In the genomic region with DNA sequence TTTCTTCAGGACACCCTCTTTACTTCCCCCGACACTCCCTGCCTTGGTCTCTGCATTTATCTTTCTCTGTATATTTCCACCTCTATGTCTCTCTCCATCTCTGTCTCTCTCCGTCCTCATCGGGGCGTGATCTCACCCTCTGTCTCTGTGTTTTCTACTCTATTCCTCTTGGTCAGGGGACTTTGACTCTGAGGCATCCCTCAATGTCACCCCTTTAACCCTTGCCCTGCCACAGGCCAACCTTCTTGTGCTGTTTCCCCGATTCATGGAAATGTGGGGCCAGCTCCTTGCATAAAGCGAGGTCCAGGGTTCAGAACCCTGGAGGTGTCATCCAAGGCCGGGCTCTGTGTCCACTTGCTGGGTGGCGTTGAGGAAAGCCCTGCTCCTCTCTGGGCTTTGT, we compare ENCODE assay signal across 1 cellular context.
TF ChIP-seq lines count a peak whose summit lies in the region.

No MANE protein-coding gene starts in this region.

TF ChIP-seq in H1, 55 proteins besides CTCF, POLR2A, EP300 and RAD21:
- TF ChIP-seq ZNF274 (IDR thresholded peaks at IDR 0.05; ENCODE audit: borderline replicate concordance, extremely low read depth, low read length): no peak
- TF ChIP-seq, protein P1, sequence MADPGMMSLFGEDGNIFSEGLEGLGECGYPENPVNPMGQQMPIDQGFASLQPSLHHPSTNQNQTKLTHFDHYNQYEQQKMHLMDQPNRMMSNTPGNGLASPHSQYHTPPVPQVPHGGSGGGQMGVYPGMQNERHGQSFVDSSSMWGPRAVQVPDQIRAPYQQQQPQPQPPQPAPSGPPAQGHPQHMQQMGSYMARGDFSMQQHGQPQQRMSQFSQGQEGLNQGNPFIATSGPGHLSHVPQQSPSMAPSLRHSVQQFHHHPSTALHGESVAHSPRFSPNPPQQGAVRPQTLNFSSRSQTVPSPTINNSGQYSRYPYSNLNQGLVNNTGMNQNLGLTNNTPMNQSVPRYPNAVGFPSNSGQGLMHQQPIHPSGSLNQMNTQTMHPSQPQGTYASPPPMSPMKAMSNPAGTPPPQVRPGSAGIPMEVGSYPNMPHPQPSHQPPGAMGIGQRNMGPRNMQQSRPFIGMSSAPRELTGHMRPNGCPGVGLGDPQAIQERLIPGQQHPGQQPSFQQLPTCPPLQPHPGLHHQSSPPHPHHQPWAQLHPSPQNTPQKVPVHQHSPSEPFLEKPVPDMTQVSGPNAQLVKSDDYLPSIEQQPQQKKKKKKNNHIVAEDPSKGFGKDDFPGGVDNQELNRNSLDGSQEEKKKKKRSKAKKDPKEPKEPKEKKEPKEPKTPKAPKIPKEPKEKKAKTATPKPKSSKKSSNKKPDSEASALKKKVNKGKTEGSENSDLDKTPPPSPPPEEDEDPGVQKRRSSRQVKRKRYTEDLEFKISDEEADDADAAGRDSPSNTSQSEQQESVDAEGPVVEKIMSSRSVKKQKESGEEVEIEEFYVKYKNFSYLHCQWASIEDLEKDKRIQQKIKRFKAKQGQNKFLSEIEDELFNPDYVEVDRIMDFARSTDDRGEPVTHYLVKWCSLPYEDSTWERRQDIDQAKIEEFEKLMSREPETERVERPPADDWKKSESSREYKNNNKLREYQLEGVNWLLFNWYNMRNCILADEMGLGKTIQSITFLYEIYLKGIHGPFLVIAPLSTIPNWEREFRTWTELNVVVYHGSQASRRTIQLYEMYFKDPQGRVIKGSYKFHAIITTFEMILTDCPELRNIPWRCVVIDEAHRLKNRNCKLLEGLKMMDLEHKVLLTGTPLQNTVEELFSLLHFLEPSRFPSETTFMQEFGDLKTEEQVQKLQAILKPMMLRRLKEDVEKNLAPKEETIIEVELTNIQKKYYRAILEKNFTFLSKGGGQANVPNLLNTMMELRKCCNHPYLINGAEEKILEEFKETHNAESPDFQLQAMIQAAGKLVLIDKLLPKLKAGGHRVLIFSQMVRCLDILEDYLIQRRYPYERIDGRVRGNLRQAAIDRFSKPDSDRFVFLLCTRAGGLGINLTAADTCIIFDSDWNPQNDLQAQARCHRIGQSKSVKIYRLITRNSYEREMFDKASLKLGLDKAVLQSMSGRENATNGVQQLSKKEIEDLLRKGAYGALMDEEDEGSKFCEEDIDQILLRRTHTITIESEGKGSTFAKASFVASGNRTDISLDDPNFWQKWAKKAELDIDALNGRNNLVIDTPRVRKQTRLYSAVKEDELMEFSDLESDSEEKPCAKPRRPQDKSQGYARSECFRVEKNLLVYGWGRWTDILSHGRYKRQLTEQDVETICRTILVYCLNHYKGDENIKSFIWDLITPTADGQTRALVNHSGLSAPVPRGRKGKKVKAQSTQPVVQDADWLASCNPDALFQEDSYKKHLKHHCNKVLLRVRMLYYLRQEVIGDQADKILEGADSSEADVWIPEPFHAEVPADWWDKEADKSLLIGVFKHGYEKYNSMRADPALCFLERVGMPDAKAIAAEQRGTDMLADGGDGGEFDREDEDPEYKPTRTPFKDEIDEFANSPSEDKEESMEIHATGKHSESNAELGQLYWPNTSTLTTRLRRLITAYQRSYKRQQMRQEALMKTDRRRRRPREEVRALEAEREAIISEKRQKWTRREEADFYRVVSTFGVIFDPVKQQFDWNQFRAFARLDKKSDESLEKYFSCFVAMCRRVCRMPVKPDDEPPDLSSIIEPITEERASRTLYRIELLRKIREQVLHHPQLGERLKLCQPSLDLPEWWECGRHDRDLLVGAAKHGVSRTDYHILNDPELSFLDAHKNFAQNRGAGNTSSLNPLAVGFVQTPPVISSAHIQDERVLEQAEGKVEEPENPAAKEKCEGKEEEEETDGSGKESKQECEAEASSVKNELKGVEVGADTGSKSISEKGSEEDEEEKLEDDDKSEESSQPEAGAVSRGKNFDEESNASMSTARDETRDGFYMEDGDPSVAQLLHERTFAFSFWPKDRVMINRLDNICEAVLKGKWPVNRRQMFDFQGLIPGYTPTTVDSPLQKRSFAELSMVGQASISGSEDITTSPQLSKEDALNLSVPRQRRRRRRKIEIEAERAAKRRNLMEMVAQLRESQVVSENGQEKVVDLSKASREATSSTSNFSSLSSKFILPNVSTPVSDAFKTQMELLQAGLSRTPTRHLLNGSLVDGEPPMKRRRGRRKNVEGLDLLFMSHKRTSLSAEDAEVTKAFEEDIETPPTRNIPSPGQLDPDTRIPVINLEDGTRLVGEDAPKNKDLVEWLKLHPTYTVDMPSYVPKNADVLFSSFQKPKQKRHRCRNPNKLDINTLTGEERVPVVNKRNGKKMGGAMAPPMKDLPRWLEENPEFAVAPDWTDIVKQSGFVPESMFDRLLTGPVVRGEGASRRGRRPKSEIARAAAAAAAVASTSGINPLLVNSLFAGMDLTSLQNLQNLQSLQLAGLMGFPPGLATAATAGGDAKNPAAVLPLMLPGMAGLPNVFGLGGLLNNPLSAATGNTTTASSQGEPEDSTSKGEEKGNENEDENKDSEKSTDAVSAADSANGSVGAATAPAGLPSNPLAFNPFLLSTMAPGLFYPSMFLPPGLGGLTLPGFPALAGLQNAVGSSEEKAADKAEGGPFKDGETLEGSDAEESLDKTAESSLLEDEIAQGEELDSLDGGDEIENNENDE (IDR thresholded peaks at IDR 0.05; ENCODE audit: insufficient replicate concordance, low read length): no peak
- no peak for TF ChIP-seq TAF7 (optimal IDR thresholded peaks at IDR 0.05; ENCODE audit: borderline replicate concordance, low read depth, low read length)
- no peak for TF ChIP-seq SRF (IDR thresholded peaks at IDR 0.05; ENCODE audit: low read depth, low read length)
- TF ChIP-seq SP2 (IDR thresholded peaks at IDR 0.05; ENCODE audit: low read length): no peak
- TF ChIP-seq JUND (IDR thresholded peaks at IDR 0.05; ENCODE audit: low read length): no peak
- TF ChIP-seq HDAC6 (IDR thresholded peaks at IDR 0.05; ENCODE audit: low read depth, low read length): no peak
- TF ChIP-seq GTF2F1 (IDR thresholded peaks at IDR 0.05; ENCODE audit: borderline replicate concordance, low read depth, low read length): no peak
- no peak for TF ChIP-seq SIX5 (IDR thresholded peaks at IDR 0.05; ENCODE audit: low read depth, low read length)
- TF ChIP-seq CBX5 (IDR thresholded peaks at IDR 0.05; ENCODE audit: low read depth, low read length): no peak
- TF ChIP-seq EZH2 (IDR thresholded peaks at IDR 0.05; ENCODE audit: low read depth, low read length, severe bottlenecking): no peak
- no peak for TF ChIP-seq TBP (IDR thresholded peaks at IDR 0.05; ENCODE audit: low read depth, low read length)
- TF ChIP-seq CEBPB (IDR thresholded peaks at IDR 0.05; ENCODE audit: low read depth, low read length): no peak
- TF ChIP-seq NANOG (IDR thresholded peaks at IDR 0.05; ENCODE audit: insufficient read depth, low read depth, low read length, poor library complexity, severe bottlenecking): no peak
- TF ChIP-seq CBX8 (IDR thresholded peaks at IDR 0.05; ENCODE audit: borderline replicate concordance, low read depth, low read length): no peak
- no peak for TF ChIP-seq CHD2 (IDR thresholded peaks at IDR 0.05; ENCODE audit: low read length)
- TF ChIP-seq BRCA1 (IDR thresholded peaks at IDR 0.05; ENCODE audit: low read depth, low read length): no peak
- no peak for TF ChIP-seq HDAC2 (IDR thresholded peaks at IDR 0.05; ENCODE audit: borderline replicate concordance in 1 of 2, low read depth in 2 of 2, low read length in 2 of 2)
- no peak for TF ChIP-seq SAP30 (IDR thresholded peaks at IDR 0.05; ENCODE audit: insufficient read depth, insufficient replicate concordance, low read length)
